16 cellular contexts compared by ENCODE assay signal in genomic region chr3:143311096-143311495, GRCh38.
DNase-seq lines count a peak whose midpoint lies in the region; ATAC-seq and TF ChIP-seq lines count a peak whose summit lies in the region.
"Had no signal": no experiment of that assay in that cellular context is flagged by ENCODE, and none has a peak within 500 bp of the region (broad histone marks: within the 10 kb centered on the region; RNA-seq: fewer than 3 reads in every experiment).

No MANE protein-coding gene starts in this region.

- H3K36me3 Mint-ChIP-seq in CD8-positive, alpha-beta memory T cell = peaks cover 0 to 3% (median 0%) of the 10 kb centered on the region in 3 donors
- H3K36me3 Mint-ChIP-seq: CD8-positive, alpha-beta T cell; IgD-negative memory B cell had no signal

- no peak overlapping the region for H3K18ac ChIP-seq in mesenchymal stem cell (ENCODE audit: low read depth in 1 of 2, low read length in 2 of 2)

- no peak overlapping the region for H3K14ac ChIP-seq in mesenchymal stem cell (ENCODE audit: low read length in 2 of 2)

- no peak overlapping the region for H2BK12ac ChIP-seq in mesenchymal stem cell (ENCODE audit: low read length in 2 of 2)

- no peak overlapping the region for H4K91ac ChIP-seq in mesenchymal stem cell (ENCODE audit: low read length)

- H2BK5ac ChIP-seq in mesenchymal stem cell (ENCODE audit: low read depth, low read length, poor library complexity, severe bottlenecking) = no peak overlapping the region

- H3K4me3 ChIP-seq in adipocyte (ENCODE audit: low read length) = no peak overlapping the region
- no peak overlapping the region for H3K4me3 ChIP-seq in fibroblast of mammary gland (ENCODE audit: control insufficient read depth, low read depth, low read length)
- H3K4me3 ChIP-seq in mesenchymal stem cell (ENCODE audit: insufficient read depth in 1 of 2, low read depth in 1 of 2, low read length in 2 of 2) = no peak overlapping the region
- H3K4me3 ChIP-seq in CD8-positive, alpha-beta memory T cell (ENCODE audit: low read length) = no peak overlapping the region
- H3K4me3 ChIP-seq: A549, GM12878 had no signal

- no peak overlapping the region for H3K23ac ChIP-seq in mesenchymal stem cell (ENCODE audit: low read length in 2 of 2)

- H3K9ac ChIP-seq in adipocyte (ENCODE audit: low read length) = no peak overlapping the region
- H3K9ac ChIP-seq in mesenchymal stem cell (ENCODE audit: low read length) = no peak overlapping the region

- no peak overlapping the region for H3K4ac ChIP-seq in mesenchymal stem cell (ENCODE audit: low read depth in 1 of 2, low read length in 2 of 2)

- H3K79me1 ChIP-seq in mesenchymal stem cell (replicated peaks; ENCODE audit: low read length, poor library complexity, severe bottlenecking) = no peaks in the 10 kb centered on the region

- POLR2A ChIA-PET in CD8-positive, alpha-beta memory T cell (lab: Charles Lee) = no interaction called here

- no peak overlapping the region for H4K8ac ChIP-seq in mesenchymal stem cell (ENCODE audit: low read length)

- H2AK5ac ChIP-seq in mesenchymal stem cell (ENCODE audit: low read length, severe bottlenecking) = no peak overlapping the region

- TF ChIP-seq CTCF in fibroblast of mammary gland (conservative IDR thresholded peaks at IDR 0.05; ENCODE audit: control insufficient read depth, insufficient read depth, low read depth, low read length) = no peak

- H3K9me3 ChIP-seq in adipocyte (ENCODE audit: control insufficient read depth, low read length) = no peaks in the 10 kb centered on the region
- no peaks in the 10 kb centered on the region for H3K9me3 ChIP-seq in mesenchymal stem cell (ENCODE audit: control insufficient read depth, low read length)
- no peaks in the 10 kb centered on the region for H3K9me3 ChIP-seq in CD8-positive, alpha-beta memory T cell (ENCODE audit: low read length)
- H3K9me3 ChIP-seq: A549, Caco-2 had no signal

- H3K4me1 ChIP-seq in adipocyte (ENCODE audit: control insufficient read depth, insufficient read depth, low read length) = peaks cover 34% of the 10 kb centered on the region
- peaks cover 3% of the 10 kb centered on the region for H3K4me1 ChIP-seq in mesenchymal stem cell (ENCODE audit: control insufficient read depth, insufficient read depth, low read depth, low read length)
- H3K4me1 ChIP-seq in CD8-positive, alpha-beta memory T cell (ENCODE audit: insufficient read depth, low read length) = no peaks in the 10 kb centered on the region
- H3K4me1 ChIP-seq: Caco-2 had no signal

- CTCF ChIA-PET in CD8-positive, alpha-beta memory T cell (lab: Charles Lee) = no interaction called here

- WGBS in mesenchymal stem cell = no CpG with 5 or more reads among the region's 1 CpG

- no peaks in the 10 kb centered on the region for H3K4me1 Mint-ChIP-seq in CD8-positive, alpha-beta memory T cell
- H3K4me1 Mint-ChIP-seq: IgD-negative memory B cell had no signal

- H3K27me3 ChIP-seq in adipocyte (replicated peaks; ENCODE audit: control insufficient read depth, insufficient read depth, low read length) (no peaks in the 10 kb centered on the region), mesenchymal stem cell (ENCODE audit: control insufficient read depth in 1 of 2, insufficient read depth in 1 of 2, low read length in 2 of 2) (no peaks in the 10 kb centered on the region)
- no peaks in the 10 kb centered on the region for H3K27me3 ChIP-seq in CD8-positive, alpha-beta memory T cell (ENCODE audit: insufficient read depth, low read length, poor library complexity, severe bottlenecking)

- DNase-seq in DMS 273 treated with DMSO at 0.1 percent for 48 hours (lab: John Stamatoyannopoulos, UW) (peak; percentile 7), adipocyte (ENCODE audit: low read depth) (peak; percentile 81), fibroblast of mammary gland (ENCODE audit: low read depth) (peak; percentile 9), mesenchymal stem cell (peak; percentile 41), GM03348 (ENCODE audit: low spot score) (no peak)
- no peak for DNase-seq in CD8-positive, alpha-beta memory T cell
- no peak for DNase-seq in stimulated activated CD4-positive, alpha-beta T cell treated with anti-CD3 and anti-CD28 coated beads, Interleukin-15, amount 100 ng/mL, for 24 hours
- DNase-seq: Caco-2; CD8-positive, alpha-beta T cell; GOT3; H9 had no signal

- H3K9me3 Mint-ChIP-seq in CD8-positive, alpha-beta memory T cell = no peaks in the 10 kb centered on the region
- H3K9me3 Mint-ChIP-seq: CD8-positive, alpha-beta T cell; H9; IgD-negative memory B cell had no signal

- no peak overlapping the region for H2AFZ ChIP-seq in mesenchymal stem cell (ENCODE audit: low read depth, low read length)

- H3K27me3 Mint-ChIP-seq in CD8-positive, alpha-beta memory T cell = no peaks in the 10 kb centered on the region
- H3K27me3 Mint-ChIP-seq: IgD-negative memory B cell had no signal

- H3K27ac ChIP-seq in mesenchymal stem cell (ENCODE audit: low read length, poor library complexity, severe bottlenecking) = no peak overlapping the region
- no peak overlapping the region for H3K27ac ChIP-seq in CD8-positive, alpha-beta memory T cell (ENCODE audit: low read depth, low read length)
- H3K27ac ChIP-seq: A549 had no signal

- no peak overlapping the region for H2BK120ac ChIP-seq in mesenchymal stem cell (ENCODE audit: low read depth, low read length)

- no peak overlapping the region for H3K27ac Mint-ChIP-seq in CD8-positive, alpha-beta memory T cell
- H3K27ac Mint-ChIP-seq: CD14-positive monocyte; CD8-positive, alpha-beta T cell; IgD-negative memory B cell had no signal

- no peak for ATAC-seq in GM19455 (IDR thresholded peaks at IDR 0.05; ENCODE audit: unreplicated experiment)
- ATAC-seq: A549; CD8-positive, alpha-beta T cell; GM12878 had no signal

- H3K36me3 ChIP-seq in adipocyte (ENCODE audit: control insufficient read depth, insufficient read depth, low read length, severe bottlenecking) (no peaks in the 10 kb centered on the region), mesenchymal stem cell (ENCODE audit: control insufficient read depth in 1 of 2, insufficient read depth in 2 of 2, low read depth in 1 of 2, low read length in 2 of 2) (no peaks in the 10 kb centered on the region)
- no peaks in the 10 kb centered on the region for H3K36me3 ChIP-seq in CD8-positive, alpha-beta memory T cell (ENCODE audit: insufficient read depth, low read length)

- H2BK15ac ChIP-seq in mesenchymal stem cell (ENCODE audit: low read depth, poor library complexity, severe bottlenecking) = no peak overlapping the region

- H3K4me3 Mint-ChIP-seq in CD8-positive, alpha-beta memory T cell = no peak overlapping the region
- H3K4me3 Mint-ChIP-seq: CD14-positive monocyte; CD8-positive, alpha-beta T cell; H9; IgD-negative memory B cell had no signal

- no peak overlapping the region for H3K4me2 ChIP-seq in mesenchymal stem cell (ENCODE audit: low read length, poor library complexity, severe bottlenecking)
- H3K4me2 ChIP-seq: A549 had no signal

Comparison
In these comparisons a context has a peak if more than half of its experiments do, and no peak if none do; other contexts are left out.
1. DNase-seq: peak in DMS 273 treated with DMSO at 0.1 percent for 48 hours (single experiment), adipocyte (single experiment), fibroblast of mammary gland (single experiment) and mesenchymal stem cell (single experiment); none in CD8-positive, alpha-beta memory T cell (0 of 5), stimulated activated CD4-positive, alpha-beta T cell treated with anti-CD3 and anti-CD28 coated beads, Interleukin-15, amount 100 ng/mL, for 24 hours (single experiment) and GM03348 (single experiment).